10 cellular contexts compared by ENCODE assay signal in the genomic region with DNA sequence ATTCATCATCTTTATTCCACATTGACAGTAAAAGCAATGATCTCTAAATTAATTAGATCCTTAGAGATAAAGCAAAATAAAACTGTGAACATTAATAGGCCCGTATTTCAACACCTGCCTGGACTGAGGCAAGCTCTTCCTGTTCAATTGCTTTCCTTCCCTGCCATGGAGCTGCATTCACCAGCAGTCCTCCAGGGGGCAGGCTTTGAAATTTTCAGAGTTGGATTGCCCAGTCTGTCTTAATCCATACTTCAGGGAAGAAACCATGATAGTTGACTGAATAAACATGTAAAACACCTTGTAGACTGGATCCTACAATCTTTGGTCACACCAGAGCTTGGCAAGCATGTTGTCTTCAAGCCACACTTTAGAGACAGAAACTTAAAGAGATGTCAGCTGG.
DNase-seq lines count a peak whose midpoint lies in the region; ATAC-seq and TF ChIP-seq lines count a peak whose summit lies in the region.
"Had no signal": no experiment of that assay in that cellular context is flagged by ENCODE, and none has a peak within 500 bp of the region (broad histone marks: within the 10 kb centered on the region; RNA-seq: fewer than 3 reads in every experiment).

No MANE protein-coding gene starts in this region.

- no peak overlapping the region for H3K4me2 ChIP-seq in OCI-LY7 (ENCODE audit: low read length)

- peak; percentile 78 for TF ChIP-seq CTCF in C4-2B (conservative IDR thresholded peaks at IDR 0.05)
- peak; percentile 76 for TF ChIP-seq CTCF in OCI-LY7 (conservative IDR thresholded peaks at IDR 0.05; ENCODE audit: low read length)
- peak in 1 of 2 donors; percentile 46 for TF ChIP-seq CTCF in right atrium auricular region (IDR thresholded peaks at IDR 0.05)

- H3K79me2 ChIP-seq in OCI-LY7 (ENCODE audit: insufficient read depth, low read depth, low read length), result no peaks in the 10 kb centered on the region

- H3K27ac ChIP-seq in C4-2B, result no peak overlapping the region
- no peak overlapping the region for H3K27ac ChIP-seq in OCI-LY7 (ENCODE audit: low read depth, low read length, poor library complexity, severe bottlenecking)
- H3K27ac ChIP-seq in right atrium auricular region, result no peak overlapping the region
- H3K27ac ChIP-seq: SJCRH30, skin epidermis had no signal

- no peaks in the 10 kb centered on the region for H3K27me3 ChIP-seq in right atrium auricular region
- H3K27me3 ChIP-seq: SJCRH30 had no signal

- H2AFZ ChIP-seq in OCI-LY7 (ENCODE audit: low read length), result no peak overlapping the region

- peak; percentile 55 for ATAC-seq in GM18870 (IDR thresholded peaks at IDR 0.05; ENCODE audit: unreplicated experiment)

- intact Hi-C loops in OCI-LY7 (cut with micrococcal nuclease; ENCODE audit: unreplicated experiment), result no loop called here

- no TSS peak for BruUV-seq in OCI-LY7 (replicated peaks; lab: Mats Ljungman, UMichigan)

- H3K9me3 ChIP-seq in OCI-LY7 (ENCODE audit: low read length), result no peaks in the 10 kb centered on the region
- no peaks in the 10 kb centered on the region for H3K9me3 ChIP-seq in right atrium auricular region
- H3K9me3 ChIP-seq: SJCRH30 had no signal

- no peaks in the 10 kb centered on the region for H3K4me1 ChIP-seq in OCI-LY7 (ENCODE audit: insufficient read depth, low read length, poor library complexity, severe bottlenecking)
- no peaks in the 10 kb centered on the region for H3K4me1 ChIP-seq in right atrium auricular region
- H3K4me1 ChIP-seq: SJCRH30 had no signal

- H3K36me3 ChIP-seq in OCI-LY7 (ENCODE audit: insufficient read depth, low read length) (no peaks in the 10 kb centered on the region), right atrium auricular region (no peaks in the 10 kb centered on the region)
- H3K36me3 ChIP-seq: SJCRH30 had no signal

- CTCF ChIA-PET in OCI-LY7 (lab: Charles Lee; ENCODE audit: unreplicated experiment), result no interaction called here

- DNase-seq in OCI-LY7 (ENCODE audit: low spot score) (peak; percentile 28), hepatic stellate cell (ENCODE audit: low spot score) (peak; percentile 12), NCI-H187 (lab: John Stamatoyannopoulos, UW) (no peak), NCI-H1417 treated with DMSO at 0.1 percent for 48 hours (lab: John Stamatoyannopoulos, UW) (no peak), right atrium auricular region (ENCODE audit: low spot score) (no peak)
- DNase-seq in activated naive CD4-positive, alpha-beta T cell (lab: John Stamatoyannopoulos, UW), result no peak

- H3K4me3 ChIP-seq in OCI-LY7 (ENCODE audit: low read depth, low read length, poor library complexity, severe bottlenecking) (no peak overlapping the region), right atrium auricular region (no peak overlapping the region)
- H3K4me3 ChIP-seq: SJCRH30, skin epidermis had no signal

- H3K9me2 ChIP-seq in OCI-LY7 (ENCODE audit: insufficient read depth, low read length), result no peaks in the 10 kb centered on the region

- POLR2A ChIA-PET in OCI-LY7 (lab: Charles Lee), result no interaction called here

- no peaks in the 10 kb centered on the region for H4K20me1 ChIP-seq in OCI-LY7 (ENCODE audit: insufficient read depth, low read length)

Comparison
In these comparisons a context has a peak if more than half of its experiments do, and no peak if none do; other contexts are left out.
1. DNase-seq: peak in OCI-LY7 (single experiment) and hepatic stellate cell (single experiment); none in NCI-H187 (0 of 2), NCI-H1417 treated with DMSO at 0.1 percent for 48 hours (single experiment), activated naive CD4-positive, alpha-beta T cell (0 of 4) and right atrium auricular region (single experiment).